ENCODE assay signal across 19 cellular contexts in the genomic region with DNA sequence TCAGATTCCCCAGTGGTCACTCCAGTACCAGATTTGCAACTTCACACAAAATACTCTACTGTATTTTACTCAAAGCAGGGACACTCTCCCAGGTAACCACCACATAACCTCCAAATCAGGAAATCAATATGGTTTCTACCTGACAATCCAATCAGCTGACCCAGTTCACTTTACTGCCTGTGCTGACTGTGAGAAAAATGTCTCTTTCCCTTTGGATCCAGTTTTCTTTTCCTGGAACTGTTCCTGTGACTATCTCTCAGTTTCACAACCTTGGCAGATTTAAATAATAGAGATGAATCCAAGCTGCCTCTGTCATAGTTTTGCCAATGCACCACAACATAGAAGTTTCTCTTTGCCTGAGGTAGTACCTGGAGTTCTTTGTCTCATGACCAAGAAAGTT. TPM values are rescaled to one million over a fixed set of nuclear protein-coding genes. Genes with fewer than 3 reads are reported as not detected.
"Had no signal": no experiment of that assay in that cellular context is flagged by ENCODE, and none has a peak within 500 bp of the region (broad histone marks: within the 10 kb centered on the region; RNA-seq: fewer than 3 reads in every experiment).

No MANE protein-coding gene starts in this region.

- H3K4me1 ChIP-seq: SJSA1 had no signal

- DNase-seq: activated CD4-positive, alpha-beta T cell treated with anti-CD3 and anti-CD28 coated beads for 48 hours; activated CD4-positive, alpha-beta T cell treated with anti-CD3 and anti-CD28 coated beads, Interleukin-2, amount 50 U/mL, for 4 hours; activated CD4-positive, CD25-positive, alpha-beta regulatory T cell treated with anti-CD3 and anti-CD28 coated beads, Interleukin-2, amount 50 U/mL, for 72 hours; activated CD8-positive, alpha-beta memory T cell treated with anti-CD3 and anti-CD28 coated beads, Interleukin-2, amount 50 U/mL, for 4 hours; activated effector memory CD4-positive, alpha-beta T cell treated with Interleukin-2 at 50 U/mL for 16 hours; activated naive CD4-positive, alpha-beta T cell; aorta; MM.1S; NCI-H1105; NCI-H2029 treated with DMSO at 0.1 percent for 48 hours; NCI-H510A treated with DMSO at 0.1 percent for 48 hours; SW 1271 had no signal

- H3K9me3 ChIP-seq: SJSA1 had no signal

- H3K36me3 ChIP-seq: cardiac muscle cell, SJSA1 had no signal

- H3K36me3 Mint-ChIP-seq: activated naive CD4-positive, alpha-beta T cell treated with anti-CD3 and anti-CD28 coated beads, Interleukin-2, amount 50 U/mL, for 24 hours; brain had no signal

- H3K4me2 ChIP-seq: KMS-11 had no signal

- H3K4me1 Mint-ChIP-seq: activated naive CD4-positive, alpha-beta T cell treated with anti-CD3 and anti-CD28 coated beads, Interleukin-2, amount 50 U/mL, for 24 hours; brain; WTC11 had no signal

- H3K4me3 Mint-ChIP-seq: activated naive CD4-positive, alpha-beta T cell treated with anti-CD3 and anti-CD28 coated beads, Interleukin-2, amount 50 U/mL, for 24 hours; brain; WTC11 had no signal

- H3K4me3 ChIP-seq: cardiac muscle cell, SJSA1 had no signal

- H3K9ac ChIP-seq: KMS-11 had no signal

- H3K27ac Mint-ChIP-seq: activated naive CD4-positive, alpha-beta T cell treated with anti-CD3 and anti-CD28 coated beads, Interleukin-2, amount 50 U/mL, for 24 hours; WTC11 had no signal

- H3K27me3 ChIP-seq: cardiac muscle cell, SJSA1 had no signal

RNA-seq across cellular contexts. Expression of gene IL9R, which starts 29.8 kb away (rescaled TPM):
- total RNA-seq: cardiac muscle cell, PC-3, SJSA1 had no signal
